ENCODE assay signal across 28 cellular contexts in the genomic region with DNA sequence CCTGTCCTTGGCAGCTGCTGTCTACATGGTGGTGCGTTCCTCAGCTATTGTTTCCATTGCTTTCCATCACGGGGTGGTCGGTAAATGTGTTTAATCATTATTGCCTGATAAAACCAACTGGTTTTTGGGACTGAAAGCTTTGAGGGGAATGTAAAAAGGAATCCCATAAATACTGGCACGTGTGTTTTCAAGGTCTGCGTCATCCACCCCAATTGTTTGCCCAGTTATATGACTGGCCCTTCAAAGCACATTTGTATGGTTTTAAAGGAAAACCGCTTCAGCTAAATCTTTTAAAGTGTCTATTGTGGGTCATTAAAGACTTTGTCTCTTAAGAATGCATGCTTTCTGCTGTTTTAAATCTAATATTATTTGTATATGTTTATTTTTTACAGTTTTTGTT.
"Had no signal": no experiment of that assay in that cellular context is flagged by ENCODE, and none has a peak within 500 bp of the region (broad histone marks: within the 10 kb centered on the region; RNA-seq: fewer than 3 reads in every experiment).

No MANE protein-coding gene starts in this region.

- H3K4me1 ChIP-seq: left lung, lower lobe of right lung, prostate gland, suprapubic skin, upper lobe of right lung had no signal

- H3K4me3 Mint-ChIP-seq: mesothelial cell of epicardium; naive thymus-derived CD4-positive, alpha-beta T cell; natural killer cell treated with Interleukin-12 subunit alpha and Interleukin-12 subunit beta and Interleukin-15 and Interleukin-18, amount 100 ng/mL, for 72 hours; stimulated activated naive CD8-positive, alpha-beta T cell treated with anti-CD3 and anti-CD28 coated beads, Interleukin-15, Interleukin-2, amounts not matched to agents 100 ng/mL and 50 ng/mL, for 24 hours had no signal

- H3K27me3 ChIP-seq: heart right ventricle, hepatocyte, left lung, ovary, suprapubic skin, tibial artery, upper lobe of right lung had no signal

- ATAC-seq: heart right ventricle; left cardiac atrium; left lung; lower lobe of right lung; naive thymus-derived CD4-positive, alpha-beta T cell; natural killer cell treated with Interleukin-12 subunit alpha and Interleukin-12 subunit beta and Interleukin-15 and Interleukin-18, amount 100 ng/mL, for 72 hours; right cardiac atrium; sciatic nerve; upper lobe of right lung had no signal

- H2AFZ ChIP-seq: hepatocyte had no signal

- H3K4me2 ChIP-seq: hepatocyte had no signal

- H3K27ac Mint-ChIP-seq: mesothelial cell of epicardium; natural killer cell treated with Interleukin-12 subunit alpha and Interleukin-12 subunit beta and Interleukin-15 and Interleukin-18, amount 100 ng/mL, for 72 hours; stimulated activated naive CD8-positive, alpha-beta T cell treated with anti-CD3 and anti-CD28 coated beads, Interleukin-15, Interleukin-2, amounts not matched to agents 100 ng/mL and 50 ng/mL, for 24 hours had no signal

- H3K4me1 Mint-ChIP-seq: mesothelial cell of epicardium; naive thymus-derived CD4-positive, alpha-beta T cell had no signal

- H3K36me3 ChIP-seq: ovary, prostate gland had no signal

- H3K4me3 ChIP-seq: heart right ventricle, hepatocyte, left lung, lower lobe of right lung, ovary, prostate gland, skin epidermis, suprapubic skin, thoracic aorta, tibial artery, upper lobe of right lung had no signal

- H3K9me3 ChIP-seq: heart right ventricle, left lung, lower lobe of right lung, ovary, prostate gland, suprapubic skin, thoracic aorta, tibial artery, upper lobe of right lung had no signal

- DNase-seq: heart right ventricle; kidney glomerular epithelial cell; left cardiac atrium; left lung; lower lobe of right lung; mammary epithelial cell; mesenchymal stem cell; naive thymus-derived CD4-positive, alpha-beta T cell; ovary; retina; stimulated activated CD4-positive, alpha-beta T cell treated with anti-CD3 and anti-CD28 coated beads, Interleukin-12 subunit alpha, Interleukin-12 subunit beta, amount 100 ng/mL, for 4 hours; stimulated activated CD4-positive, alpha-beta T cell treated with anti-CD3 and anti-CD28 coated beads, Interleukin-15, amount 100 ng/mL, for 24 hours; stimulated activated CD4-positive, alpha-beta T cell treated with anti-CD3 and anti-CD28 coated beads, Interleukin-2, amount 100 ng/mL, for 24 hours; stimulated activated CD4-positive, alpha-beta T cell treated with anti-CD3 and anti-CD28 coated beads, Interleukin-4, amount 100 ng/mL, for 1 hour; stimulated activated naive CD4-positive, alpha-beta T cell; tibial artery; trophoblast cell; upper lobe of right lung had no signal

- H3K27me3 Mint-ChIP-seq: naive thymus-derived CD4-positive, alpha-beta T cell; natural killer cell treated with Interleukin-12 subunit alpha and Interleukin-12 subunit beta and Interleukin-15 and Interleukin-18, amount 100 ng/mL, for 72 hours; stimulated activated naive CD8-positive, alpha-beta T cell treated with anti-CD3 and anti-CD28 coated beads, Interleukin-15, Interleukin-2, amounts not matched to agents 100 ng/mL and 50 ng/mL, for 24 hours had no signal

- H3K27ac ChIP-seq: heart right ventricle, hepatocyte, left lung, lower lobe of right lung, prostate gland, suprapubic skin, thoracic aorta, tibial artery, upper lobe of right lung had no signal

- H3K9me3 Mint-ChIP-seq: mesothelial cell of epicardium; naive thymus-derived CD4-positive, alpha-beta T cell; natural killer cell treated with Interleukin-12 subunit alpha and Interleukin-12 subunit beta and Interleukin-15 and Interleukin-18, amount 100 ng/mL, for 72 hours; stimulated activated naive CD8-positive, alpha-beta T cell treated with anti-CD3 and anti-CD28 coated beads, Interleukin-15, Interleukin-2, amounts not matched to agents 100 ng/mL and 50 ng/mL, for 24 hours had no signal
